1 cellular context compared by ENCODE assay signal in genomic region chr14:54556535-54556934, GRCh38.
A peak's percentile ranks its signal among the peaks of the same experiment; 100 is the strongest.
TF ChIP-seq lines count a peak whose summit lies in the region.

No MANE protein-coding gene starts in this region.

TF ChIP-seq in WTC11, 78 proteins besides CTCF, POLR2A, EP300 and RAD21 (continued from another document):
- TF ChIP-seq, protein P1, sequence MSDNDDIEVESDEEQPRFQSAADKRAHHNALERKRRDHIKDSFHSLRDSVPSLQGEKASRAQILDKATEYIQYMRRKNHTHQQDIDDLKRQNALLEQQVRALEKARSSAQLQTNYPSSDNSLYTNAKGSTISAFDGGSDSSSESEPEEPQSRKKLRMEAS (CRISPR knock-in tag; IDR thresholded peaks at IDR 0.05): peak; percentile 40; the same call in 1 of the 2 replicates
- TF ChIP-seq RELA (CRISPR knock-in tag; IDR thresholded peaks at IDR 0.05; ENCODE audit: borderline replicate concordance): no peak
